In the genomic region with DNA sequence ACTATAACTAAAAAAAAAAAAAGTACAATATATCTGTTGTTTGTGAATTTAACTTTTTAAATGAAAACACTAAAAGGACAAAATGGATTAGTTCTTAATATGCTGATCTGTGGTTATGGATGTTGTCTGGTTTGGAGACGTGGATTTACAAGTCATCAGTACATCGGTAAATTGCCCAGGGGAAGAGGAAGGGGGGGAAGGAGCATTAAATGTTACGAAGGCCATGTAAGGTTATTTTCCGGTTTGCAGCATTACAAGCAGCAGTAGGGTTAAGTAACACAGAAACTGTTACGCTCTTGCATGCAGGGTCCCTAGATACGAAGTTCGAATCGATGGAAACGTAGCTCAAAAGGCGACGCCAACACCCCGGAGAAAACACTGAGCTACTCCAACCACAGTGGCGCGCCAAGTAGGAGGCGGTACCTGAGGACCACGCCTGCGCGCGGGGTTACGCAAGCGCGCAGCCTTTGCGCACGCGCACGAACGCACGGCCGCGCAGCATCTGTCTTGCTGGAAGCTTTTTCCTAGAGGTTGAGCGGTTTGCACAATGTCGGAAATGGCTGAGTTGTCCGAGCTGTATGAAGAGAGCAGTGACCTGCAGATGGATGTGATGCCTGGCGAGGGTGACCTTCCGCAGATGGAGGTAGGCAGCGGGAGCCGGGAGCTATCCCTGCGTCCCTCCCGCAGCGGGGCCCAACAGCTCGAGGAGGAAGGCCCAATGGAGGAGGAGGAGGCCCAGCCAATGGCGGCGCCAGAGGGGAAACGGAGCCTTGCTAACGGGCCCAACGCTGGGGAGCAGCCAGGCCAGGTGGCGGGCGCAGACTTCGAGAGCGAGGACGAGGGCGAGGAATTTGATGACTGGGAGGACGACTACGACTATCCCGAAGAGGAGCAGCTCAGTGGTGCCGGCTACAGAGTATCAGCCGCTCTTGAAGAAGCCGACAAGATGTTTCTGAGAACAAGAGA, we compare ENCODE assay signal across 1 cellular context.
TF ChIP-seq lines count a peak whose summit lies in the region.

A gene with protein sequence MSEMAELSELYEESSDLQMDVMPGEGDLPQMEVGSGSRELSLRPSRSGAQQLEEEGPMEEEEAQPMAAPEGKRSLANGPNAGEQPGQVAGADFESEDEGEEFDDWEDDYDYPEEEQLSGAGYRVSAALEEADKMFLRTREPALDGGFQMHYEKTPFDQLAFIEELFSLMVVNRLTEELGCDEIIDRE (plus strand): TSS at position 505 of the 966 bp plus-strand sequence. CDS start 43 bp downstream, at position 548.

TF ChIP-seq in HEK293, 187 proteins besides CTCF, POLR2A, EP300 and RAD21 (continued from another document and continues in another):
- TF ChIP-seq, protein P1, sequence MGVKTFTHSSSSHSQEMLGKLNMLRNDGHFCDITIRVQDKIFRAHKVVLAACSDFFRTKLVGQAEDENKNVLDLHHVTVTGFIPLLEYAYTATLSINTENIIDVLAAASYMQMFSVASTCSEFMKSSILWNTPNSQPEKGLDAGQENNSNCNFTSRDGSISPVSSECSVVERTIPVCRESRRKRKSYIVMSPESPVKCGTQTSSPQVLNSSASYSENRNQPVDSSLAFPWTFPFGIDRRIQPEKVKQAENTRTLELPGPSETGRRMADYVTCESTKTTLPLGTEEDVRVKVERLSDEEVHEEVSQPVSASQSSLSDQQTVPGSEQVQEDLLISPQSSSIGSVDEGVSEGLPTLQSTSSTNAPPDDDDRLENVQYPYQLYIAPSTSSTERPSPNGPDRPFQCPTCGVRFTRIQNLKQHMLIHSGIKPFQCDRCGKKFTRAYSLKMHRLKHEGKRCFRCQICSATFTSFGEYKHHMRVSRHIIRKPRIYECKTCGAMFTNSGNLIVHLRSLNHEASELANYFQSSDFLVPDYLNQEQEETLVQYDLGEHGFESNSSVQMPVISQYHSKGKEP (tag by site-specific recombination; IDR thresholded peaks at IDR 0.05) = peak; percentile 65; the same call in 1 of the 2 replicates
- peak; percentile 68 for TF ChIP-seq ZXDB (tag by site-specific recombination; IDR thresholded peaks at IDR 0.05)
- 0 out of 2 replicates have a peak, but pooled peaks have one; percentile 31 for TF ChIP-seq ZBTB8A (tag by site-specific recombination; IDR thresholded peaks at IDR 0.05)
- 0 out of 2 replicates have a peak, but pooled peaks have one; percentile 18 for TF ChIP-seq ZSCAN4 (tag by site-specific recombination; IDR thresholded peaks at IDR 0.05)
- TF ChIP-seq ZNF324 (tag by site-specific recombination; IDR thresholded peaks at IDR 0.05) = no peak
- TF ChIP-seq ZFP37 (tag by site-specific recombination; IDR thresholded peaks at IDR 0.05) = no peak; the same call in 1 of the 2 replicates
- TF ChIP-seq, protein P2, sequence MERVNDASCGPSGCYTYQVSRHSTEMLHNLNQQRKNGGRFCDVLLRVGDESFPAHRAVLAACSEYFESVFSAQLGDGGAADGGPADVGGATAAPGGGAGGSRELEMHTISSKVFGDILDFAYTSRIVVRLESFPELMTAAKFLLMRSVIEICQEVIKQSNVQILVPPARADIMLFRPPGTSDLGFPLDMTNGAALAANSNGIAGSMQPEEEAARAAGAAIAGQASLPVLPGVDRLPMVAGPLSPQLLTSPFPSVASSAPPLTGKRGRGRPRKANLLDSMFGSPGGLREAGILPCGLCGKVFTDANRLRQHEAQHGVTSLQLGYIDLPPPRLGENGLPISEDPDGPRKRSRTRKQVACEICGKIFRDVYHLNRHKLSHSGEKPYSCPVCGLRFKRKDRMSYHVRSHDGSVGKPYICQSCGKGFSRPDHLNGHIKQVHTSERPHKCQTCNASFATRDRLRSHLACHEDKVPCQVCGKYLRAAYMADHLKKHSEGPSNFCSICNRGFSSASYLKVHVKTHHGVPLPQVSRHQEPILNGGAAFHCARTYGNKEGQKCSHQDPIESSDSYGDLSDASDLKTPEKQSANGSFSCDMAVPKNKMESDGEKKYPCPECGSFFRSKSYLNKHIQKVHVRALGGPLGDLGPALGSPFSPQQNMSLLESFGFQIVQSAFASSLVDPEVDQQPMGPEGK (tag by site-specific recombination; IDR thresholded peaks at IDR 0.05) = peak; percentile 17; the same call in 1 of the 2 replicates
- peak; percentile 81; the same call in 1 of the 2 replicates for TF ChIP-seq ZNF76 (tag by site-specific recombination; IDR thresholded peaks at IDR 0.05; ENCODE audit: borderline replicate concordance, low read depth)
- TF ChIP-seq INSM2 (tag by site-specific recombination; IDR thresholded peaks at IDR 0.05) = no peak
- TF ChIP-seq ZNF391 (tag by site-specific recombination; IDR thresholded peaks at IDR 0.05; ENCODE audit: borderline replicate concordance, low read depth) = 0 out of 2 replicates have a peak, but pooled peaks have one; percentile 18
- no peak for TF ChIP-seq MYNN (tag by site-specific recombination; IDR thresholded peaks at IDR 0.05; ENCODE audit: borderline replicate concordance)
- TF ChIP-seq ZNF654 (tag by site-specific recombination; IDR thresholded peaks at IDR 0.05; ENCODE audit: low read depth) = no peak
- TF ChIP-seq GLI4 (tag by site-specific recombination; IDR thresholded peaks at IDR 0.05) = 0 out of 2 replicates have a peak, but pooled peaks have one; percentile 45
- TF ChIP-seq SP7 (tag by site-specific recombination; IDR thresholded peaks at IDR 0.05) = peak; percentile 55; the same call in 1 of the 2 replicates
- 0 out of 2 replicates have a peak, but pooled peaks have one; percentile 10 for TF ChIP-seq ZSCAN30 (tag by site-specific recombination; IDR thresholded peaks at IDR 0.05)
- peak; percentile 95 for TF ChIP-seq ZNF501 (tag by site-specific recombination; IDR thresholded peaks at IDR 0.05)
- peak; percentile 77; the same call in 1 of the 2 replicates for TF ChIP-seq ZBTB48 (tag by site-specific recombination; IDR thresholded peaks at IDR 0.05)
- no peak for TF ChIP-seq ZNF548 (tag by site-specific recombination; IDR thresholded peaks at IDR 0.05)
- TF ChIP-seq ZNF626 (tag by site-specific recombination; IDR thresholded peaks at IDR 0.05) = no peak
- TF ChIP-seq ZNF266 (tag by site-specific recombination; IDR thresholded peaks at IDR 0.05; ENCODE audit: low read depth) = no peak
- TF ChIP-seq KLF7 (tag by site-specific recombination; IDR thresholded peaks at IDR 0.05; ENCODE audit: borderline replicate concordance) = no peak
- TF ChIP-seq ZNF624 (tag by site-specific recombination; IDR thresholded peaks at IDR 0.05) = no peak
- TF ChIP-seq OSR2 (tag by site-specific recombination; IDR thresholded peaks at IDR 0.05) = peak; percentile 20; the same call in 1 of the 2 replicates
- peak; percentile 86 for TF ChIP-seq YY2 (tag by site-specific recombination; IDR thresholded peaks at IDR 0.05)
- TF ChIP-seq ZNF292 (tag by site-specific recombination; IDR thresholded peaks at IDR 0.05; ENCODE audit: borderline replicate concordance, low read depth) = no peak
- no peak for TF ChIP-seq ZNF433 (tag by site-specific recombination; IDR thresholded peaks at IDR 0.05; ENCODE audit: low read depth)
- TF ChIP-seq HOXA7 (CRISPR knock-in tag; IDR thresholded peaks at IDR 0.05; ENCODE audit: borderline replicate concordance) = no peak
- TF ChIP-seq ZNF132 (tag by site-specific recombination; IDR thresholded peaks at IDR 0.05; ENCODE audit: borderline replicate concordance) = no peak
- TF ChIP-seq ZFP69B (tag by site-specific recombination; IDR thresholded peaks at IDR 0.05) = peak; percentile 37; the same call in 1 of the 2 replicates
- TF ChIP-seq ZNF530 (tag by site-specific recombination; IDR thresholded peaks at IDR 0.05; ENCODE audit: low read depth) = no peak
- peak; percentile 68; the same call in 1 of the 2 replicates for TF ChIP-seq ZNF121 (tag by site-specific recombination; IDR thresholded peaks at IDR 0.05)
- TF ChIP-seq GLIS1 (tag by site-specific recombination; IDR thresholded peaks at IDR 0.05) = peak; percentile 25; the same call in 1 of the 2 replicates
- TF ChIP-seq SP2 (tag by site-specific recombination; IDR thresholded peaks at IDR 0.05) = peak; percentile 39
- TF ChIP-seq, protein P3, sequence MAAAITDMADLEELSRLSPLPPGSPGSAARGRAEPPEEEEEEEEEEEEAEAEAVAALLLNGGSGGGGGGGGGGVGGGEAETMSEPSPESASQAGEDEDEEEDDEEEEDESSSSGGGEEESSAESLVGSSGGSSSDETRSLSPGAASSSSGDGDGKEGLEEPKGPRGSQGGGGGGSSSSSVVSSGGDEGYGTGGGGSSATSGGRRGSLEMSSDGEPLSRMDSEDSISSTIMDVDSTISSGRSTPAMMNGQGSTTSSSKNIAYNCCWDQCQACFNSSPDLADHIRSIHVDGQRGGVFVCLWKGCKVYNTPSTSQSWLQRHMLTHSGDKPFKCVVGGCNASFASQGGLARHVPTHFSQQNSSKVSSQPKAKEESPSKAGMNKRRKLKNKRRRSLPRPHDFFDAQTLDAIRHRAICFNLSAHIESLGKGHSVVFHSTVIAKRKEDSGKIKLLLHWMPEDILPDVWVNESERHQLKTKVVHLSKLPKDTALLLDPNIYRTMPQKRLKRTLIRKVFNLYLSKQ (tag by site-specific recombination; IDR thresholded peaks at IDR 0.05; ENCODE audit: borderline replicate concordance) = no peak
- TF ChIP-seq ZNF600 (tag by site-specific recombination; IDR thresholded peaks at IDR 0.05) = peak; percentile 78
- TF ChIP-seq GLIS2 (tag by site-specific recombination; IDR thresholded peaks at IDR 0.05) = 0 out of 2 replicates have a peak, but pooled peaks have one; percentile 36
- no peak for TF ChIP-seq ZNF701 (tag by site-specific recombination; IDR thresholded peaks at IDR 0.05)
- TF ChIP-seq, protein P4, sequence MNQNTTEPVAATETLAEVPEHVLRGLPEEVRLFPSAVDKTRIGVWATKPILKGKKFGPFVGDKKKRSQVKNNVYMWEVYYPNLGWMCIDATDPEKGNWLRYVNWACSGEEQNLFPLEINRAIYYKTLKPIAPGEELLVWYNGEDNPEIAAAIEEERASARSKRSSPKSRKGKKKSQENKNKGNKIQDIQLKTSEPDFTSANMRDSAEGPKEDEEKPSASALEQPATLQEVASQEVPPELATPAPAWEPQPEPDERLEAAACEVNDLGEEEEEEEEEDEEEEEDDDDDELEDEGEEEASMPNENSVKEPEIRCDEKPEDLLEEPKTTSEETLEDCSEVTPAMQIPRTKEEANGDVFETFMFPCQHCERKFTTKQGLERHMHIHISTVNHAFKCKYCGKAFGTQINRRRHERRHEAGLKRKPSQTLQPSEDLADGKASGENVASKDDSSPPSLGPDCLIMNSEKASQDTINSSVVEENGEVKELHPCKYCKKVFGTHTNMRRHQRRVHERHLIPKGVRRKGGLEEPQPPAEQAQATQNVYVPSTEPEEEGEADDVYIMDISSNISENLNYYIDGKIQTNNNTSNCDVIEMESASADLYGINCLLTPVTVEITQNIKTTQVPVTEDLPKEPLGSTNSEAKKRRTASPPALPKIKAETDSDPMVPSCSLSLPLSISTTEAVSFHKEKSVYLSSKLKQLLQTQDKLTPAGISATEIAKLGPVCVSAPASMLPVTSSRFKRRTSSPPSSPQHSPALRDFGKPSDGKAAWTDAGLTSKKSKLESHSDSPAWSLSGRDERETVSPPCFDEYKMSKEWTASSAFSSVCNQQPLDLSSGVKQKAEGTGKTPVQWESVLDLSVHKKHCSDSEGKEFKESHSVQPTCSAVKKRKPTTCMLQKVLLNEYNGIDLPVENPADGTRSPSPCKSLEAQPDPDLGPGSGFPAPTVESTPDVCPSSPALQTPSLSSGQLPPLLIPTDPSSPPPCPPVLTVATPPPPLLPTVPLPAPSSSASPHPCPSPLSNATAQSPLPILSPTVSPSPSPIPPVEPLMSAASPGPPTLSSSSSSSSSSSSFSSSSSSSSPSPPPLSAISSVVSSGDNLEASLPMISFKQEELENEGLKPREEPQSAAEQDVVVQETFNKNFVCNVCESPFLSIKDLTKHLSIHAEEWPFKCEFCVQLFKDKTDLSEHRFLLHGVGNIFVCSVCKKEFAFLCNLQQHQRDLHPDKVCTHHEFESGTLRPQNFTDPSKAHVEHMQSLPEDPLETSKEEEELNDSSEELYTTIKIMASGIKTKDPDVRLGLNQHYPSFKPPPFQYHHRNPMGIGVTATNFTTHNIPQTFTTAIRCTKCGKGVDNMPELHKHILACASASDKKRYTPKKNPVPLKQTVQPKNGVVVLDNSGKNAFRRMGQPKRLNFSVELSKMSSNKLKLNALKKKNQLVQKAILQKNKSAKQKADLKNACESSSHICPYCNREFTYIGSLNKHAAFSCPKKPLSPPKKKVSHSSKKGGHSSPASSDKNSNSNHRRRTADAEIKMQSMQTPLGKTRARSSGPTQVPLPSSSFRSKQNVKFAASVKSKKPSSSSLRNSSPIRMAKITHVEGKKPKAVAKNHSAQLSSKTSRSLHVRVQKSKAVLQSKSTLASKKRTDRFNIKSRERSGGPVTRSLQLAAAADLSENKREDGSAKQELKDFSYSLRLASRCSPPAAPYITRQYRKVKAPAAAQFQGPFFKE (tag by site-specific recombination; IDR thresholded peaks at IDR 0.05; ENCODE audit: borderline replicate concordance) = no peak
- TF ChIP-seq ZNF133 (tag by site-specific recombination; IDR thresholded peaks at IDR 0.05) = no peak
- TF ChIP-seq KLF9 (tag by site-specific recombination; IDR thresholded peaks at IDR 0.05; ENCODE audit: low read depth) = peak; percentile 59; the same call in 1 of the 2 replicates
- no peak for TF ChIP-seq ZNF610 (tag by site-specific recombination; IDR thresholded peaks at IDR 0.05; ENCODE audit: borderline replicate concordance)
- TF ChIP-seq EGR2 (tag by site-specific recombination; IDR thresholded peaks at IDR 0.05; ENCODE audit: low read depth) = no peak
- TF ChIP-seq ZNF2 (tag by site-specific recombination; IDR thresholded peaks at IDR 0.05) = peak; percentile 56
- TF ChIP-seq ZNF558 (tag by site-specific recombination; IDR thresholded peaks at IDR 0.05) = 0 out of 2 replicates have a peak, but pooled peaks have one; percentile 21
- TF ChIP-seq ZIC2 (tag by site-specific recombination; IDR thresholded peaks at IDR 0.05) = no peak
- TF ChIP-seq ZNF366 (tag by site-specific recombination; conservative IDR thresholded peaks at IDR 0.05) = 0 out of 2 replicates have a peak, but pooled peaks have one; percentile 26
